In genomic region chr1:16175610-16176553, GRCh38 we compare ENCODE assay signal across 8 cellular contexts. TPM values are rescaled to one million over a fixed set of nuclear protein-coding genes. Genes with fewer than 3 reads are reported as not detected.
DNase-seq lines count a peak whose midpoint lies in the region; ATAC-seq lines count a peak whose summit lies in the region.

No MANE protein-coding gene starts in this region.

- peak; percentile 93 for ATAC-seq in left ventricle myocardium superior
- peak; percentile 92 for ATAC-seq in sciatic nerve
- no peak for ATAC-seq in HG02973 (IDR thresholded peaks at IDR 0.05; ENCODE audit: unreplicated experiment)
- ATAC-seq in HG03097 (IDR thresholded peaks at IDR 0.05; ENCODE audit: low FRiP score, unreplicated experiment) = no peak

- DNase-seq in HK-2 (ENCODE audit: unreplicated experiment) (peak; percentile 82), amniotic epithelial cell (ENCODE audit: low read depth) (peak; percentile 79), left ventricle myocardium superior (peak; percentile 94), sciatic nerve (ENCODE audit: low spot score) (peak; percentile 93)
- DNase-seq in activated CD4-positive, alpha-beta T cell treated with anti-CD3 and anti-CD28 coated beads, Interleukin-2, amount 50 U/mL, for 4 hours = no peak
- DNase-seq in effector memory CD4-positive, alpha-beta T cell = no peak

- intact Hi-C loops in left ventricle myocardium superior (cut with micrococcal nuclease) (no loop called here), sciatic nerve (cut with DNase I) (no loop called here)

- no peaks in the 10 kb centered on the region for H3K9me3 ChIP-seq in effector memory CD4-positive, alpha-beta T cell (ENCODE audit: control insufficient read depth, low read length)

- H3K27ac ChIP-seq in effector memory CD4-positive, alpha-beta T cell (ENCODE audit: insufficient read depth, low read length, poor library complexity, severe bottlenecking) = no peak overlapping the region

- no peaks in the 10 kb centered on the region for H3K4me1 ChIP-seq in effector memory CD4-positive, alpha-beta T cell (ENCODE audit: control insufficient read depth, insufficient read depth, low read length, poor library complexity, severe bottlenecking)

- H3K4me3 ChIP-seq in effector memory CD4-positive, alpha-beta T cell (ENCODE audit: insufficient read depth, low read depth, low read length, poor library complexity, severe bottlenecking) = no peak overlapping the region

- no peaks in the 10 kb centered on the region for H3K36me3 ChIP-seq in effector memory CD4-positive, alpha-beta T cell (ENCODE audit: control insufficient read depth, insufficient read depth, low read length)

- H3K27me3 ChIP-seq in effector memory CD4-positive, alpha-beta T cell (replicated peaks; ENCODE audit: control insufficient read depth, insufficient read depth, low read length, poor library complexity, severe bottlenecking) = no peaks in the 10 kb centered on the region

RNA-seq across cellular contexts. Expression of gene EPHA2, which starts 20.0 kb away (rescaled TPM):
- total RNA-seq in left ventricle myocardium superior (7.6 TPM), sciatic nerve (31.3 TPM)

RNA-seq across cellular contexts. Expression of gene ARHGEF19, which starts 36.6 kb away (rescaled TPM):
- 2.0 TPM for total RNA-seq in left ventricle myocardium superior
- total RNA-seq in sciatic nerve = 4.6 TPM

Comparison
In these comparisons a context has a peak if more than half of its experiments do, and no peak if none do; other contexts are left out.
1. DNase-seq: peak in HK-2 (single experiment), amniotic epithelial cell (single experiment), left ventricle myocardium superior (single experiment) and sciatic nerve (single experiment); none in activated CD4-positive, alpha-beta T cell treated with anti-CD3 and anti-CD28 coated beads, Interleukin-2, amount 50 U/mL, for 4 hours (0 of 2) and effector memory CD4-positive, alpha-beta T cell (0 of 3).
2. ATAC-seq: peak in left ventricle myocardium superior (single experiment) and sciatic nerve (single experiment); none in HG02973 (single experiment) and HG03097 (single experiment).